Comparison of ENCODE assay signal across 7 cellular contexts in the genomic region with DNA sequence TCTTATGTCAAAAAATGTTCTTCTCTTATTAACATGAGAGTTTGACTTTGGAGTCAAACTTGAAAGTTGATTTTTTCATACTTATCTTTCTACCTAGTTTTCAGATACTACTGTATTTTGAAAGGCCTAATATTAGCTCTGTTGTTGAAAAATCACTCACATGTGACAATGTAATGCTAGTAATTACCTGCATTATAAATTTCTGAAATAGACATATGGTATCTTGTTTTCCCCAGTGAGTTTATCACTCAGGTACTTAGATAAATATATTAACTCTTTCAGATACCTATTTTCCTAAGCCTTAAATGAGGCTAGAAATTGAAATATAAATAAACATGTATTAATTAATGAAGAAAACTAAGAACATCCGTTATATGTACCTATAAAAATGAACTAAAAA.
"Had no signal": no experiment of that assay in that cellular context is flagged by ENCODE, and none has a peak within 500 bp of the region (broad histone marks: within the 10 kb centered on the region; RNA-seq: fewer than 3 reads in every experiment).

No MANE protein-coding gene starts in this region.

- DNase-seq: GDM1, GF-D8 had no signal

- FAIRE-seq: G401.6, GM12878, GM12891, GM12892, GM19239 had no signal

- H3K4me3 ChIP-seq: GM12878 had no signal
